Comparison of ENCODE assay signal across 27 cellular contexts in genomic region chr2:146324954-146325353, GRCh38.
DNase-seq lines count a peak whose midpoint lies in the region; ATAC-seq and TF ChIP-seq lines count a peak whose summit lies in the region.
"Had no signal": no experiment of that assay in that cellular context is flagged by ENCODE, and none has a peak within 500 bp of the region (broad histone marks: within the 10 kb centered on the region; RNA-seq: fewer than 3 reads in every experiment).

No MANE protein-coding gene starts in this region.

- H3K4me1 ChIP-seq in PC-3 (ENCODE audit: insufficient read depth, low read length) = peaks cover 13% of the 10 kb centered on the region
- H3K4me1 ChIP-seq: heart right ventricle, spleen had no signal

- H3K4me3 Mint-ChIP-seq in stimulated activated naive CD8-positive, alpha-beta T cell treated with anti-CD3 and anti-CD28 coated beads, Interleukin-15, amount 100 ng/mL, for 72 hours = no peak overlapping the region
- H3K4me3 Mint-ChIP-seq: activated CD4-positive, alpha-beta memory T cell treated with anti-CD3 and anti-CD28 coated beads for 36 hours; activated T-cell treated with anti-CD3 and anti-CD28 coated beads, Interleukin-2, amount 50 U/mL, for 72 hours; brain; GM23338 had no signal

- H3K27ac ChIP-seq in PC-3 (ENCODE audit: low read length) (no peak overlapping the region), epithelial cell of prostate (peak overlapping the region; percentile 9)
- H3K27ac ChIP-seq: C4-2B, heart right ventricle, KMS-11, spleen, stomach had no signal

- H3K79me2 ChIP-seq in PC-3 (ENCODE audit: low read length) = no peaks in the 10 kb centered on the region

- peaks cover 0 to 5% of the 10 kb centered on the region in 2 donors for H3K9me3 Mint-ChIP-seq in stimulated activated naive CD8-positive, alpha-beta T cell treated with anti-CD3 and anti-CD28 coated beads, Interleukin-15, amount 100 ng/mL, for 72 hours
- H3K9me3 Mint-ChIP-seq: activated CD4-positive, alpha-beta memory T cell treated with anti-CD3 and anti-CD28 coated beads for 36 hours; brain; GM23338 had no signal

- no peak overlapping the region for H3K27ac Mint-ChIP-seq in stimulated activated naive CD8-positive, alpha-beta T cell treated with anti-CD3 and anti-CD28 coated beads, Interleukin-15, amount 100 ng/mL, for 72 hours
- H3K27ac Mint-ChIP-seq: activated CD4-positive, alpha-beta memory T cell treated with anti-CD3 and anti-CD28 coated beads for 36 hours; activated T-cell treated with anti-CD3 and anti-CD28 coated beads, Interleukin-2, amount 50 U/mL, for 72 hours; brain; GM23338 had no signal

- no peaks in the 10 kb centered on the region for H3K27me3 ChIP-seq in PC-3 (ENCODE audit: low read length)
- H3K27me3 ChIP-seq: heart right ventricle, spleen, stomach had no signal

- no peak for TF ChIP-seq CTCF in PC-3 (conservative IDR thresholded peaks at IDR 0.05; ENCODE audit: low read depth, low read length)

- H4K20me1 ChIP-seq in PC-3 (ENCODE audit: low read length) = no peaks in the 10 kb centered on the region

- CTCF ChIA-PET in PC-3 (lab: Charles Lee) = no interaction called here

- peak; percentile 99 for ATAC-seq in PC-3
- ATAC-seq in stimulated activated naive CD8-positive, alpha-beta T cell treated with anti-CD3 and anti-CD28 coated beads, Interleukin-15, amount 100 ng/mL, for 72 hours = no peak
- ATAC-seq: activated T-cell treated with anti-CD3 and anti-CD28 coated beads, Interleukin-2, amount 50 U/mL, for 72 hours; GM23338; heart right ventricle; left ventricle myocardium superior had no signal

- POLR2A ChIA-PET in PC-3 (lab: Charles Lee; ENCODE audit: unreplicated experiment) = interaction anchor here (0.6 kb wide), 1 partner anchor 20 kb away, joined by 4 read pairs; no protein-coding TSS in a partner anchor

- intact Hi-C loops in PC-3 (cut with micrococcal nuclease) = no loop called here

- H3K4me1 Mint-ChIP-seq in stimulated activated naive CD8-positive, alpha-beta T cell treated with anti-CD3 and anti-CD28 coated beads, Interleukin-15, amount 100 ng/mL, for 72 hours = no peaks in the 10 kb centered on the region

- no peaks in the 10 kb centered on the region for H3K9me3 ChIP-seq in PC-3 (ENCODE audit: low read length)
- H3K9me3 ChIP-seq: heart right ventricle, spleen, stomach had no signal

- no TSS peak for BruUV-seq in PC-3 (replicated peaks; lab: Mats Ljungman, UMichigan)

- H3K27me3 Mint-ChIP-seq in stimulated activated naive CD8-positive, alpha-beta T cell treated with anti-CD3 and anti-CD28 coated beads, Interleukin-15, amount 100 ng/mL, for 72 hours = no peaks in the 10 kb centered on the region
- H3K27me3 Mint-ChIP-seq: activated CD4-positive, alpha-beta memory T cell treated with anti-CD3 and anti-CD28 coated beads for 36 hours; brain had no signal

- H3K4me2 ChIP-seq in PC-3 (ENCODE audit: low read length) = peak overlapping the region; percentile 6; the same call in 1 of the 2 replicates
- H3K4me2 ChIP-seq: GM23338, KMS-11 had no signal

- H3F3A ChIP-seq in PC-3 (ENCODE audit: low read length, unreplicated experiment) = no peaks in the 10 kb centered on the region

- no peaks in the 10 kb centered on the region for H3K36me3 ChIP-seq in PC-3 (ENCODE audit: low read depth, low read length)
- H3K36me3 ChIP-seq: heart right ventricle, spleen, stomach had no signal

- H3K4me3 ChIP-seq in PC-3 (ENCODE audit: low read length) (no peak overlapping the region), skeletal muscle cell (ENCODE audit: low read depth, low read length) (no peak overlapping the region)
- H3K4me3 ChIP-seq: GM23338, heart right ventricle, spleen, stomach had no signal

- DNase-seq in EL = peak; percentile 71
- peak; percentile 83 for DNase-seq in PC-3
- DNase-seq in epithelial cell of prostate (ENCODE audit: low read depth, low spot score) = peak; percentile 37
- peak; percentile 71 for DNase-seq in skeletal muscle cell (ENCODE audit: low read depth)
- no peak for DNase-seq in GF-D8 (lab: John Stamatoyannopoulos, UW)
- no peak for DNase-seq in NCI-H524 treated with DMSO at 0.1 percent for 48 hours (lab: John Stamatoyannopoulos, UW)
- DNase-seq in stimulated activated naive CD8-positive, alpha-beta T cell treated with anti-CD3 and anti-CD28 coated beads, Interleukin-15, amount 100 ng/mL, for 72 hours = no peak
- DNase-seq: activated CD4-positive, alpha-beta memory T cell treated with anti-CD3 and anti-CD28 coated beads for 36 hours; activated CD4-positive, alpha-beta T cell treated with anti-CD3 and anti-CD28 coated beads for 1 hour; activated naive CD4-positive, alpha-beta T cell; activated T-cell treated with anti-CD3 and anti-CD28 coated beads, Interleukin-2, amount 50 U/mL, for 72 hours; COR-L47; foreskin melanocyte; heart right ventricle; kidney; left ventricle myocardium superior; NCI-H1417; NCI-H2029 treated with DMSO at 0.1 percent for 48 hours; NCI-H524; SHP77; spleen; stimulated activated CD4-positive, alpha-beta T cell treated with anti-CD3 and anti-CD28 coated beads, Interleukin-2, amount 100 ng/mL, for 24 hours; stomach had no signal

- H3K9me2 ChIP-seq in PC-3 (replicated peaks; ENCODE audit: low read length) = no peaks in the 10 kb centered on the region

- H2AFZ ChIP-seq in PC-3 (ENCODE audit: low read length) = no peak overlapping the region
- H2AFZ ChIP-seq: GM23338 had no signal

- no peak overlapping the region for H3K9ac ChIP-seq in PC-3 (ENCODE audit: low read length)
- H3K9ac ChIP-seq: KMS-11 had no signal

Comparison
In these comparisons a context has a peak if more than half of its experiments do, and no peak if none do; other contexts are left out.
1. DNase-seq: peak in EL (single experiment), PC-3 (single experiment), epithelial cell of prostate (single experiment) and skeletal muscle cell (single experiment); none in GF-D8 (single experiment), NCI-H524 treated with DMSO at 0.1 percent for 48 hours (single experiment) and stimulated activated naive CD8-positive, alpha-beta T cell treated with anti-CD3 and anti-CD28 coated beads, Interleukin-15, amount 100 ng/mL, for 72 hours (0 of 2).